8 cellular contexts compared by ENCODE assay signal in genomic region chr6:32853541-32854375, GRCh38. TPM values are rescaled to one million over a fixed set of nuclear protein-coding genes. Genes with fewer than 3 reads are reported as not detected.
A peak's percentile ranks its signal among the peaks of the same experiment; 100 is the strongest.
DNase-seq lines count a peak whose midpoint lies in the region; ATAC-seq and TF ChIP-seq lines count a peak whose summit lies in the region.

Gene PSMB9 (plus strand): TSS chr6:32854192. CDS start chr6:32854230, 38 bp downstream.
Gene TAP1 (minus strand): TSS chr6:32853704. CDS start chr6:32853636, 68 bp downstream.

- peak; percentile 81 for ATAC-seq in GM21423 (IDR thresholded peaks at IDR 0.05; ENCODE audit: unreplicated experiment)

- H3K36me3 ChIP-seq in HUES6 (ENCODE audit: control insufficient read depth, insufficient read depth, low read length) (no peaks in the 10 kb centered on the region; the same call in 1 of the 2 replicates), muscle layer of colon (ENCODE audit: insufficient read depth, low read length) (peaks cover 41% of the 10 kb centered on the region)

- H3K9me3 Mint-ChIP-seq in activated T-cell treated with anti-CD3 and anti-CD28 coated beads, Interleukin-2, amount 50 U/mL, for 24 hours, result no peaks in the 10 kb centered on the region

- peak; percentile 69 for TF ChIP-seq POLR2A in erythroblast (IDR thresholded peaks at IDR 0.05; ENCODE audit: low read length)

- peak within 1 kb of the TSS; percentile 90 for H3K4me3 ChIP-seq in HUES6 (ENCODE audit: low read depth, low read length)
- H3K4me3 ChIP-seq in muscle layer of colon (ENCODE audit: low read depth in 1 of 2, low read length in 2 of 2), result peak within 1 kb of the TSS; percentile 83 to 97

- H3K27me3 ChIP-seq in HUES6 (ENCODE audit: control insufficient read depth, insufficient read depth, low read length) (peaks cover 89% of the 10 kb centered on the region), muscle layer of colon (ENCODE audit: control insufficient read depth in 1 of 2, insufficient read depth in 2 of 2, low read length in 2 of 2) (no peaks in the 10 kb centered on the region)

- peak within 1 kb of the TSS; percentile 100 for H3K27ac Mint-ChIP-seq in activated T-cell treated with anti-CD3 and anti-CD28 coated beads, Interleukin-2, amount 50 U/mL, for 24 hours

- H3K27ac ChIP-seq in HUES6 (ENCODE audit: low read depth, low read length) (no peak within 1 kb of the TSS), muscle layer of colon (ENCODE audit: low read depth, low read length) (peak within 1 kb of the TSS; percentile 99)

- no peaks in the 10 kb centered on the region for H3K27me3 Mint-ChIP-seq in activated T-cell treated with anti-CD3 and anti-CD28 coated beads, Interleukin-2, amount 50 U/mL, for 24 hours

- DNase-seq in DMS153 (lab: John Stamatoyannopoulos, UW) (peak; percentile 89), erythroblast (lab: John Stamatoyannopoulos, UW) (peak; percentile 92 to 96)
- DNase-seq in activated T-cell treated with anti-CD3 and anti-CD28 coated beads, Interleukin-2, amount 50 U/mL, for 24 hours, result peak; percentile 96
- peak; percentile 88 to 92 for DNase-seq in stimulated activated CD8-positive, alpha-beta memory T cell treated with anti-CD3 and anti-CD28 coated beads, Interleukin-7, amount 100 ng/mL, for 1 hour (ENCODE audit: low read depth in 2 of 2)

- H3K4me3 Mint-ChIP-seq in activated T-cell treated with anti-CD3 and anti-CD28 coated beads, Interleukin-2, amount 50 U/mL, for 24 hours, result peak within 1 kb of the TSS; percentile 97

- peak within 1 kb of the TSS; percentile 39 for H3K9ac ChIP-seq in HUES6 (ENCODE audit: low read length)
- H3K9ac ChIP-seq in muscle layer of colon (ENCODE audit: low read length), result peak within 1 kb of the TSS; percentile 95

- H3K4me1 Mint-ChIP-seq in activated T-cell treated with anti-CD3 and anti-CD28 coated beads, Interleukin-2, amount 50 U/mL, for 24 hours (ENCODE audit: low read depth), result peaks cover 63% of the 10 kb centered on the region

- peaks cover 94% of the 10 kb centered on the region for H3K36me3 Mint-ChIP-seq in activated T-cell treated with anti-CD3 and anti-CD28 coated beads, Interleukin-2, amount 50 U/mL, for 24 hours (ENCODE audit: low read depth)

- peaks cover 11% of the 10 kb centered on the region for H3K4me1 ChIP-seq in HUES6 (ENCODE audit: control insufficient read depth, insufficient read depth, low read length)
- H3K4me1 ChIP-seq in muscle layer of colon (ENCODE audit: insufficient read depth, low read length), result peaks cover 31% of the 10 kb centered on the region

- no peaks in the 10 kb centered on the region for H3K9me3 ChIP-seq in HUES6 (ENCODE audit: control insufficient read depth, insufficient read depth, low read depth, low read length)
- H3K9me3 ChIP-seq in muscle layer of colon (ENCODE audit: low read length), result no peaks in the 10 kb centered on the region

TF ChIP-seq in PFSK-1, 5 proteins besides CTCF, POLR2A, EP300 and RAD21:
- TF ChIP-seq FOXP2 (optimal IDR thresholded peaks at IDR 0.05; ENCODE audit: borderline replicate concordance, extremely low read depth, extremely low read length, insufficient read depth) (peak; percentile 83), POLR2AphosphoS5 (IDR thresholded peaks at IDR 0.05; ENCODE audit: low read depth, low read length) (peak; percentile 30; the same call in 1 of the 2 replicates), SIN3A (IDR thresholded peaks at IDR 0.05; ENCODE audit: borderline replicate concordance, insufficient read depth, low read length) (0 out of 2 replicates have a peak, but pooled peaks have one; percentile 41), TAF1 (IDR thresholded peaks at IDR 0.05; ENCODE audit: borderline replicate concordance, insufficient read depth, low read length) (no peak), REST (IDR thresholded peaks at IDR 0.05; ENCODE audit: insufficient read depth in 1 of 2, low read depth in 2 of 2, low read length in 2 of 2) (peak; percentile 81 to 90)
TF ChIP-seq in PFSK-1: peak in this region for 4.

RNA-seq across cellular contexts. Expression of gene PSMB9, which starts in this region (rescaled TPM):
- polyA plus RNA-seq in PFSK-1 (2012; ENCODE audit: insufficient read length, low read depth), result not detected

RNA-seq across cellular contexts. Expression of gene TAP1, which starts in this region (rescaled TPM):
- 1.9 TPM for polyA plus RNA-seq in PFSK-1 (2012; ENCODE audit: insufficient read length, low read depth)
